Comparison of ENCODE assay signal across 16 cellular contexts in the genomic region with DNA sequence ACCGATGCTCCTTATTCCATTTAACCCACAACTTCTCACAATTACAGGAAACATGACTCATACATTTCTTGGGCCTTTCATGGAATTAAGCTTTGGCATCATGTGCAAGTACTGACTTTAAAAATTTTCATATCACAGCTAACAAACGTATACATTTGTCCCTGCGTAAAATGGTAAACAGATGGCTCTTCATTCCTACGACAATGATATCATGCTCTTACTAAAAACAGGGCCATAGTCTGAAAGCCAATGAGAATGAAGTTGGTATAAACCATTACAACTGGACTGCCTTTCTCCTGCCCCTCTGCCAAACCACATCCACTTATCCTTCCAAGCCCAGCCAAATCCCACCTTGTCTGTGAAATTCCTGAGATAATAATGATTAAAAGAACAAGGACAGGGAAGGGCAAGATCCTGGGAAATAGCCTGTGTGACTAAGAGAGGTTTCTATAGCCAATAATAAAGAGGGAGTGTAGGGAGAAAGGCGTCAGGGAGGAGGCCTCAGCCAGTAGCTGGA. TPM values are rescaled to one million over a fixed set of nuclear protein-coding genes. Genes with fewer than 3 reads are reported as not detected.
DNase-seq lines count a peak whose midpoint lies in the region; ATAC-seq, FAIRE-seq and TF ChIP-seq lines count a peak whose summit lies in the region.
"Had no signal": no experiment of that assay in that cellular context is flagged by ENCODE, and none has a peak within 500 bp of the region (broad histone marks: within the 10 kb centered on the region; RNA-seq: fewer than 3 reads in every experiment).

No MANE protein-coding gene starts in this region.

- no peaks in the 10 kb centered on the region for H3K9me3 ChIP-seq in keratinocyte (ENCODE audit: control insufficient read depth, low read depth, low read length)

- peaks cover 22% of the 10 kb centered on the region for H3K4me1 ChIP-seq in keratinocyte (ENCODE audit: control insufficient read depth, extremely low read depth, insufficient read depth, low read length)

- H3K27me3 ChIP-seq in brain microvascular endothelial cell (replicated peaks) (no peaks in the 10 kb centered on the region), keratinocyte (ENCODE audit: control insufficient read depth, extremely low read depth, insufficient read depth, low read length) (no peaks in the 10 kb centered on the region)

- CTCF ChIA-PET in AG04449 (lab: Yijun Ruan, JAX): interaction anchor here (0.8 to 2.9 kb wide), 5 partner anchors 12 to 266 kb away, joined by 3 to 12 read pairs (median 4); no protein-coding TSS in a partner anchor
- CTCF ChIA-PET in T-cell (lab: Charles Lee): no interaction called here
- CTCF ChIA-PET in activated CD8-positive, alpha-beta memory T cell treated with anti-CD3 and anti-CD28 coated beads, Interleukin-2, amount 10 ng/mL, durations not matched to agents 7 days and 5 days (lab: Charles Lee): no interaction called here

- no peak overlapping the region for H3K27ac Mint-ChIP-seq in T-cell
- H3K27ac Mint-ChIP-seq in activated CD8-positive, alpha-beta memory T cell treated with anti-CD3 and anti-CD28 coated beads, Interleukin-2, amount 10 ng/mL, durations not matched to agents 7 days and 5 days: no peak overlapping the region
- H3K27ac Mint-ChIP-seq: B cell, IgD-negative memory B cell had no signal

- H3K9me3 Mint-ChIP-seq in T-cell: peaks cover 2 to 11% (median 8%) of the 10 kb centered on the region in 3 donors
- H3K9me3 Mint-ChIP-seq in activated CD8-positive, alpha-beta memory T cell treated with anti-CD3 and anti-CD28 coated beads, Interleukin-2, amount 10 ng/mL, durations not matched to agents 7 days and 5 days (ENCODE audit: low read depth): no peaks in the 10 kb centered on the region

- H3K27ac ChIP-seq in brain microvascular endothelial cell: peak overlapping the region; percentile 1
- peak overlapping the region; percentile 19 for H3K27ac ChIP-seq in keratinocyte (ENCODE audit: control insufficient read depth, insufficient read depth, low read length)
- H3K27ac ChIP-seq: parathyroid adenoma had no signal

- dilution Hi-C loops in keratinocyte (cut with MboI; ENCODE audit: extremely low pct_ligation_motif_present, low sequenced_read_pairs): no loop called here

- H2AFZ ChIP-seq in keratinocyte (ENCODE audit: control insufficient read depth, low read length): peak overlapping the region; percentile 48
- H2AFZ ChIP-seq: parathyroid adenoma had no signal

- no peaks in the 10 kb centered on the region for H3K9me1 ChIP-seq in keratinocyte (ENCODE audit: control insufficient read depth, extremely low read depth, insufficient read depth, low read length)

- TF ChIP-seq CTCF in AG04449 (IDR thresholded peaks at IDR 0.05; ENCODE audit: insufficient read depth, low read length, missing control alignments) (no peak), brain microvascular endothelial cell (IDR thresholded peaks at IDR 0.05; ENCODE audit: low read depth, low read length, missing control alignments) (no peak), keratinocyte (optimal IDR thresholded peaks at IDR 0.05 in 1 of 3, IDR thresholded peaks at IDR 0.05 in 1 of 3, conservative IDR thresholded peaks at IDR 0.05 in 1 of 3; ENCODE audit: extremely low read depth in 1 of 3, insufficient read depth in 2 of 3, low read length in 3 of 3) (no peak)

- DNase-seq in AG04449 (ENCODE audit: low read depth, low spot score) (peak; percentile 41), HTR-8/SVneo (ENCODE audit: insufficient read length, low spot score) (peak; percentile 41), brain microvascular endothelial cell (peak; percentile 36), keratinocyte (ENCODE audit: low read depth, low spot score) (no peak), NCI-H446 (lab: John Stamatoyannopoulos, UW) (no peak), T-cell (no peak)
- DNase-seq in activated CD8-positive, alpha-beta memory T cell treated with anti-CD3 and anti-CD28 coated beads, Interleukin-2, amount 10 ng/mL, durations not matched to agents 7 days and 5 days: no peak
- DNase-seq: activated T-cell treated with anti-CD3 and anti-CD28 coated beads for 4 hours, DMS53, NCI-H1436 treated with DMSO at 0.1 percent for 48 hours, NCI-H526 treated with DMSO at 0.1 percent for 48 hours, Right ventricle myocardium superior had no signal

- no peaks in the 10 kb centered on the region for H3K36me3 Mint-ChIP-seq in T-cell
- no peaks in the 10 kb centered on the region for H3K36me3 Mint-ChIP-seq in activated CD8-positive, alpha-beta memory T cell treated with anti-CD3 and anti-CD28 coated beads, Interleukin-2, amount 10 ng/mL, durations not matched to agents 7 days and 5 days
- H3K36me3 Mint-ChIP-seq: IgD-negative memory B cell had no signal

- H3K79me2 ChIP-seq in keratinocyte (ENCODE audit: control insufficient read depth, insufficient read depth, low read length): no peaks in the 10 kb centered on the region
- H3K79me2 ChIP-seq: parathyroid adenoma had no signal

- H3K27me3 Mint-ChIP-seq in T-cell: peaks cover 36 to 58% of the 10 kb centered on the region in 2 donors
- H3K27me3 Mint-ChIP-seq in activated CD8-positive, alpha-beta memory T cell treated with anti-CD3 and anti-CD28 coated beads, Interleukin-2, amount 10 ng/mL, durations not matched to agents 7 days and 5 days: peaks cover 40% of the 10 kb centered on the region

- no peak for ATAC-seq in GM18520 (IDR thresholded peaks at IDR 0.05; ENCODE audit: unreplicated experiment)
- ATAC-seq in T-cell (replicated peaks in 1 of 4): no peak
- no peak for ATAC-seq in activated CD8-positive, alpha-beta memory T cell treated with anti-CD3 and anti-CD28 coated beads, Interleukin-2, amount 10 ng/mL, durations not matched to agents 7 days and 5 days

- no peak for FAIRE-seq in HTR-8/SVneo (lab: Jason Lieb, UNC)
- FAIRE-seq in keratinocyte (lab: Jason Lieb, UNC): peak; percentile 71

- H3K36me3 ChIP-seq in brain microvascular endothelial cell (replicated peaks): no peaks in the 10 kb centered on the region
- H3K36me3 ChIP-seq in keratinocyte (ENCODE audit: control insufficient read depth in 2 of 2, extremely low read depth in 1 of 2, insufficient read depth in 2 of 2, low read length in 2 of 2): no peaks in the 10 kb centered on the region

- no peak overlapping the region for H3K9ac ChIP-seq in keratinocyte (ENCODE audit: control insufficient read depth, extremely low read depth, insufficient read depth, low read length)
- H3K9ac ChIP-seq: parathyroid adenoma had no signal

- POLR2A ChIA-PET in AG04449 (lab: Yijun Ruan, JAX): no interaction called here
- POLR2A ChIA-PET in T-cell (lab: Charles Lee): no interaction called here

- H4K20me1 ChIP-seq in keratinocyte (ENCODE audit: control insufficient read depth, extremely low read depth, insufficient read depth, low read length): no peaks in the 10 kb centered on the region

- no peak overlapping the region for H3K4me3 Mint-ChIP-seq in T-cell
- no peak overlapping the region for H3K4me3 Mint-ChIP-seq in activated CD8-positive, alpha-beta memory T cell treated with anti-CD3 and anti-CD28 coated beads, Interleukin-2, amount 10 ng/mL, durations not matched to agents 7 days and 5 days
- H3K4me3 Mint-ChIP-seq: B cell, IgD-negative memory B cell had no signal

- in situ Hi-C loops in brain microvascular endothelial cell (cut with HindIII; ENCODE audit: low pct_ligation_motif_present, low sequenced_read_pairs): no loop called here

- H3K4me1 Mint-ChIP-seq in T-cell: peaks cover 8 to 9% (median 9%) of the 10 kb centered on the region in 3 donors
- peaks cover 5% of the 10 kb centered on the region for H3K4me1 Mint-ChIP-seq in activated CD8-positive, alpha-beta memory T cell treated with anti-CD3 and anti-CD28 coated beads, Interleukin-2, amount 10 ng/mL, durations not matched to agents 7 days and 5 days

- H3K4me3 ChIP-seq in AG04449 (ENCODE audit: low read depth, low read length) (no peak overlapping the region), brain microvascular endothelial cell (ENCODE audit: low read depth, low read length) (no peak overlapping the region), keratinocyte (ENCODE audit: control insufficient read depth in 2 of 3, extremely low read depth in 1 of 3, insufficient read depth in 2 of 3, low read depth in 1 of 3, low read length in 3 of 3) (no peak overlapping the region)

- peak overlapping the region; percentile 0 for H3K4me2 ChIP-seq in keratinocyte (ENCODE audit: control insufficient read depth, extremely low read depth, insufficient read depth, low read depth, low read length)

RNA-seq across cellular contexts. Expression of a gene that starts 44.9 kb away (rescaled TPM):
- not detected in 3 replicates for polyA plus RNA-seq in keratinocyte
- polyA plus RNA-seq in keratinocyte (2011; ENCODE audit: low read depth): not detected
- not detected in 2 replicates for polyA plus RNA-seq in keratinocyte (2011; cell fraction: cytosol; rRNA removed)
- polyA plus RNA-seq in keratinocyte (2011; cell fraction: nucleus; rRNA removed): not detected in 2 replicates
- polyA plus RNA-seq in keratinocyte (2012; ENCODE audit: low replicate concordance): not detected in 2 replicates
- not detected in 3 replicates for polyA minus RNA-seq in keratinocyte
- not detected for polyA minus RNA-seq in keratinocyte (2011; cell fraction: cytosol; rRNA and poly(A)+ RNA removed)
- not detected in 2 replicates for polyA minus RNA-seq in keratinocyte (2011; cell fraction: nucleus; rRNA and poly(A)+ RNA removed)
- total RNA-seq in T-cell: under 1 TPM in 2 of 5 donors, not detected in 3; 0.13 to 0.14 TPM
- not detected for total RNA-seq in activated CD8-positive, alpha-beta memory T cell treated with anti-CD3 and anti-CD28 coated beads, Interleukin-2, amount 10 ng/mL, durations not matched to agents 7 days and 5 days
- total RNA-seq: B cell had no signal
- polyA plus RNA-seq: IgD-negative memory B cell had no signal

Comparison
In these comparisons a context has a peak if more than half of its experiments do, and no peak if none do; other contexts are left out.
1. DNase-seq: peak in AG04449 (single experiment), HTR-8/SVneo (single experiment) and brain microvascular endothelial cell (single experiment); none in keratinocyte (single experiment), NCI-H446 (0 of 2), T-cell (0 of 34) and activated CD8-positive, alpha-beta memory T cell treated with anti-CD3 and anti-CD28 coated beads, Interleukin-2, amount 10 ng/mL, durations not matched to agents 7 days and 5 days (single experiment).